20 cellular contexts compared by ENCODE assay signal in genomic region chr21:41681336-41681801, GRCh38.
DNase-seq lines count a peak whose midpoint lies in the region; ATAC-seq and TF ChIP-seq lines count a peak whose summit lies in the region.
"Had no signal": no experiment of that assay in that cellular context is flagged by ENCODE, and none has a peak within 500 bp of the region (broad histone marks: within the 10 kb centered on the region; RNA-seq: fewer than 3 reads in every experiment).

No MANE protein-coding gene starts in this region.

- H3K36me3 ChIP-seq in Caco-2 (ENCODE audit: control insufficient read depth, insufficient read depth, low read length) (no peaks in the 10 kb centered on the region), RWPE2 (ENCODE audit: low read depth) (no peaks in the 10 kb centered on the region)
- H3K36me3 ChIP-seq: tibial artery had no signal

- no peak overlapping the region for H3K4me3 Mint-ChIP-seq in Caco-2 (ENCODE audit: unreplicated experiment)
- no peak overlapping the region for H3K4me3 Mint-ChIP-seq in glutamatergic neuron (ENCODE audit: unreplicated experiment)
- H3K4me3 Mint-ChIP-seq: central memory CD8-positive, alpha-beta T cell; neural crest cell; stimulated activated memory B cell treated with anti-CD40 and anti-IgM and Interleukin-4, amounts not matched to agents 10 μg/mL and 1 μg/mL and 100 μg/mL, for 72 hours had no signal

- H3K4me1 Mint-ChIP-seq in Caco-2 (ENCODE audit: low read depth, unreplicated experiment) (peaks cover 25% of the 10 kb centered on the region), glutamatergic neuron (ENCODE audit: low read depth, unreplicated experiment) (peaks cover 6% of the 10 kb centered on the region)
- H3K4me1 Mint-ChIP-seq: central memory CD8-positive, alpha-beta T cell; stimulated activated memory B cell treated with anti-CD40 and anti-IgM and Interleukin-4, amounts not matched to agents 10 μg/mL and 1 μg/mL and 100 μg/mL, for 72 hours had no signal

- H3K27ac ChIP-seq in RWPE2 (ENCODE audit: poor library complexity, severe bottlenecking) (peak overlapping the region; percentile 98), skin epidermis (peak overlapping the region in 18 of 21 experiments; percentile 30 to 84 (median 73))
- H3K27ac ChIP-seq: hepatocyte, tibial artery had no signal

- H3K27ac Mint-ChIP-seq in Caco-2 (ENCODE audit: unreplicated experiment) (peak overlapping the region; percentile 83), glutamatergic neuron (ENCODE audit: unreplicated experiment) (peak overlapping the region; percentile 22)
- H3K27ac Mint-ChIP-seq: stimulated activated memory B cell treated with anti-CD40 and anti-IgM and Interleukin-4, amounts not matched to agents 10 μg/mL and 1 μg/mL and 100 μg/mL, for 72 hours had no signal

- no TSS peak for BruUV-seq in Caco-2 (replicated peaks; lab: Mats Ljungman, UMichigan)

- H3K27me3 ChIP-seq in Caco-2 (replicated peaks; ENCODE audit: control insufficient read depth, insufficient read depth, low read length), result no peaks in the 10 kb centered on the region
- H3K27me3 ChIP-seq in RWPE2 (ENCODE audit: insufficient read depth, poor library complexity, severe bottlenecking), result no peaks in the 10 kb centered on the region
- H3K27me3 ChIP-seq: hepatocyte, tibial artery had no signal

- peaks cover 57% of the 10 kb centered on the region for H3K4me1 ChIP-seq in Caco-2
- H3K4me1 ChIP-seq in RWPE2 (ENCODE audit: insufficient read depth, poor library complexity, severe bottlenecking), result peaks cover 59% of the 10 kb centered on the region

- no peaks in the 10 kb centered on the region for H3K9me3 Mint-ChIP-seq in Caco-2 (ENCODE audit: unreplicated experiment)
- peaks cover 5% of the 10 kb centered on the region for H3K9me3 Mint-ChIP-seq in glutamatergic neuron (ENCODE audit: unreplicated experiment)
- H3K9me3 Mint-ChIP-seq: central memory CD8-positive, alpha-beta T cell; neural crest cell; stimulated activated memory B cell treated with anti-CD40 and anti-IgM and Interleukin-4, amounts not matched to agents 10 μg/mL and 1 μg/mL and 100 μg/mL, for 72 hours had no signal

- no peak for DNase-seq in Caco-2
- no peak for DNase-seq in RWPE2 (ENCODE audit: low spot score)
- DNase-seq in glutamatergic neuron, result no peak
- DNase-seq in GM19240 (ENCODE audit: insufficient read length, low spot score), result no peak
- DNase-seq: activated CD4-positive, CD25-positive, alpha-beta regulatory T cell treated with anti-CD3 and anti-CD28 coated beads, Interleukin-2, amount 50 U/mL, for 72 hours; effector CD8-positive, alpha-beta T cell; kidney; mesenchymal stem cell; stimulated activated CD4-positive, alpha-beta T cell treated with anti-CD3 and anti-CD28 coated beads, Interleukin-15, amount 100 ng/mL, for 24 hours; T1000 had no signal

- POLR2A ChIA-PET in Caco-2 (lab: Charles Lee), result no interaction called here

- H3K9me3 ChIP-seq in Caco-2 (no peaks in the 10 kb centered on the region), RWPE2 (ENCODE audit: severe bottlenecking) (no peaks in the 10 kb centered on the region)
- H3K9me3 ChIP-seq: tibial artery had no signal

- CTCF ChIA-PET in Caco-2 (lab: Charles Lee), result no interaction called here

- TF ChIP-seq CTCF in Caco-2 (IDR thresholded peaks at IDR 0.05; ENCODE audit: insufficient read depth in 1 of 2, low read depth in 1 of 2, low read length in 1 of 2, severe bottlenecking in 1 of 2, unreplicated experiment in 1 of 2), result no peak
- no peak for TF ChIP-seq CTCF in RWPE2 (IDR thresholded peaks at IDR 0.05; ENCODE audit: poor library complexity, severe bottlenecking)
- TF ChIP-seq CTCF in glutamatergic neuron (IDR thresholded peaks at IDR 0.05; ENCODE audit: partially characterized antibody, unreplicated experiment), result no peak

- H3K36me3 Mint-ChIP-seq in Caco-2 (ENCODE audit: insufficient read depth, unreplicated experiment) (peaks cover 12% of the 10 kb centered on the region), glutamatergic neuron (ENCODE audit: unreplicated experiment) (no peaks in the 10 kb centered on the region)
- H3K36me3 Mint-ChIP-seq: stimulated activated memory B cell treated with anti-CD40 and anti-IgM and Interleukin-4, amounts not matched to agents 10 μg/mL and 1 μg/mL and 100 μg/mL, for 72 hours had no signal

- H3K4me3 ChIP-seq in Caco-2 (ENCODE audit: low read depth, low read length), result no peak overlapping the region
- H3K4me3 ChIP-seq in RWPE2 (ENCODE audit: severe bottlenecking), result no peak overlapping the region
- H3K4me3 ChIP-seq in skin epidermis, result peak overlapping the region in 1 of 7 experiments; percentile 13
- H3K4me3 ChIP-seq: hepatocyte, tibial artery had no signal

- H3K27me3 Mint-ChIP-seq in Caco-2 (ENCODE audit: insufficient read depth, unreplicated experiment), result no peaks in the 10 kb centered on the region
- peaks cover 9% of the 10 kb centered on the region for H3K27me3 Mint-ChIP-seq in glutamatergic neuron (ENCODE audit: unreplicated experiment)

- ATAC-seq in RWPE2 (ENCODE audit: low read depth), result no peak
- no peak for ATAC-seq in HG03342 (IDR thresholded peaks at IDR 0.05; ENCODE audit: unreplicated experiment)
- no peak for ATAC-seq in HG02840 (IDR thresholded peaks at IDR 0.05; ENCODE audit: low FRiP score, unreplicated experiment)
- no peak for ATAC-seq in GM21786 (IDR thresholded peaks at IDR 0.05; ENCODE audit: unreplicated experiment)
- ATAC-seq: SK-N-SH treated with all-trans-retinoic acid at 6 μM for 48 hours; stimulated activated memory B cell treated with anti-CD40 and anti-IgM and Interleukin-4, amounts not matched to agents 10 μg/mL and 1 μg/mL and 100 μg/mL, for 72 hours had no signal

- intact Hi-C loops in Caco-2 (cut with micrococcal nuclease; ENCODE audit: unreplicated experiment), result no loop called here
